ENCODE assay signal across 8 cellular contexts in the genomic region with DNA sequence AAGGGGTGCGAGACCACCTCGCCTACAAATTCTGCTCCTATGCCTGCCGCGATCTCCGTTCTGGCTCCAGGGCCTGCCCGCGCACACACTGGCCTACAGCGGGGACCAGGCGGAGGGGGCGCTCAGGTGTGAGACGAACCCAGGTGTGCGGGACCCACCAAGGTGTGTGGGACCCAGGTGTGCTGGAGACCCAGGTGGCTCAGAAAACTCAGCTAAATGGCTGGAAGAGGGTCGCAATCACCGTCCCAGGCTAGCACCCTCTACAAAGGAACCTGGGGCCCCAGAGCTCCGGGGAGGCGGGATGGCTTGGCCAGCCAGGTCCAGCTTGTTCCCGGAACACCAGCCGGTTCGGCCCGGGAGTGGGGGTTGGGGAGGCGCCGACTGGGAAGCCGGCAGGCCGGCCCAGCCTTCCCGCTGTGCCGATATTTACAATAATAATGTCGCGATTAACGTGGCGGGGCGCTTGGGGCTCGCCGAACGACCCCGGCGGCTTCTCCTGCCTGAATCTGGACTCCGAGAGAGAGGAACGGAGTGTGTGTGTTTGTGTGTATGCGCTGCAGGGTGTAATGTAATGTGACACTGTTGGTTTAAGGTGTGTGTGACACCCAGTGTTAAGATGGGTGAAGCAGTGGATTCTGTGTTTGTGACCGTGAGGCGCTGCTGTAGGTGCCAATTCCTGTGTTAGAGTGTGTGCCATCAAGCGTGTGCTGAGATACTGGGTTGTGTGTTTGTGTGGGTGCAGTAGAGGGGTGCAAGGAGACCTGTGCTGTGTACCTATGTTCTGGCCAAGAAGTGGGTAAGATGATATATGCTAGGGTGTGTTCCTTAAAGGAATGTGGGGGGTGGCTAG. TPM values are rescaled to one million over a fixed set of nuclear protein-coding genes. Genes with fewer than 3 reads are reported as not detected.
DNase-seq lines count a peak whose midpoint lies in the region; ATAC-seq, FAIRE-seq and TF ChIP-seq lines count a peak whose summit lies in the region.

No MANE protein-coding gene starts in this region.

- H3K18ac ChIP-seq in neuronal stem cell (ENCODE audit: low read length) = peak overlapping the region; percentile 98

- H3K9me3 Mint-ChIP-seq in Caco-2 (ENCODE audit: unreplicated experiment) = no peaks in the 10 kb centered on the region

- no peak for TF ChIP-seq POLR2A in endothelial cell of umbilical vein (IDR thresholded peaks at IDR 0.05; ENCODE audit: low read depth, low read length)

- POLR2A ChIA-PET in Caco-2 (lab: Charles Lee) = interaction anchor here (0.5 kb wide), 1 partner anchor 195 kb away, joined by 6 read pairs; no protein-coding TSS in a partner anchor
- POLR2A ChIA-PET in endothelial cell of umbilical vein (lab: Charles Lee) = no interaction called here

- H3K9ac ChIP-seq in endothelial cell of umbilical vein (replicated peaks; ENCODE audit: extremely low read depth, insufficient read depth, low read length) = peak overlapping the region; percentile 68
- peak overlapping the region; percentile 92 for H3K9ac ChIP-seq in neuronal stem cell (ENCODE audit: low read depth, low read length, poor library complexity)

- H2BK12ac ChIP-seq in neuronal stem cell (ENCODE audit: low read length) = peak overlapping the region; percentile 80

- CTCF ChIA-PET in Caco-2 (lab: Charles Lee) (interaction anchor here (0.7 kb wide), 1 partner anchor 84 kb away, joined by 3 read pairs; no protein-coding TSS in a partner anchor), endothelial cell of umbilical vein (lab: Charles Lee) (interaction anchor here (0.7 to 8.4 kb wide), 5 partner anchors 18 to 182 kb away, joined by 3 to 233 read pairs (median 165); partner anchors contain the start of gene PCDH12)

- H3K4me1 Mint-ChIP-seq in Caco-2 (ENCODE audit: low read depth, unreplicated experiment) = peaks cover 39% of the 10 kb centered on the region

- ATAC-seq in HG02973 (IDR thresholded peaks at IDR 0.05; ENCODE audit: unreplicated experiment) (no peak), GM19463 (IDR thresholded peaks at IDR 0.05; ENCODE audit: unreplicated experiment) (no peak)

- peak overlapping the region; percentile 71 for H3K4me2 ChIP-seq in endothelial cell of umbilical vein (ENCODE audit: insufficient read depth, low read length)
- H3K4me2 ChIP-seq in neuronal stem cell (ENCODE audit: insufficient read depth, low read length, poor library complexity, severe bottlenecking) = peak overlapping the region; percentile 99

- intact Hi-C loops in Caco-2 (cut with micrococcal nuclease; ENCODE audit: unreplicated experiment) (loop anchor here (1.0 kb wide), 1 partner anchor 123 kb away; no protein-coding TSS in a partner anchor), endothelial cell of umbilical vein (cut with micrococcal nuclease) (loop anchor here (5.0 kb wide), 1 partner anchor 40 kb away; no protein-coding TSS in a partner anchor)

- H3K4ac ChIP-seq in neuronal stem cell (ENCODE audit: low read length) = no peak overlapping the region

- H2BK120ac ChIP-seq in neuronal stem cell (ENCODE audit: low read depth, low read length) = peak overlapping the region; percentile 98

- FAIRE-seq in endothelial cell of umbilical vein (lab: Jason Lieb, UNC) = peak; percentile 53

- peaks cover 12% of the 10 kb centered on the region for H3K79me1 ChIP-seq in neuronal stem cell (ENCODE audit: low read depth, low read length)

- H3K4me3 ChIP-seq in Caco-2 (ENCODE audit: low read depth, low read length) = peak overlapping the region; percentile 60
- peak overlapping the region; percentile 32 to 65 (median 59) for H3K4me3 ChIP-seq in endothelial cell of umbilical vein (replicated peaks in 1 of 3; ENCODE audit: insufficient read depth in 1 of 3, low read depth in 1 of 3, low read length in 3 of 3)
- peak overlapping the region; percentile 69 to 89 for H3K4me3 ChIP-seq in neuronal stem cell (ENCODE audit: low read length in 2 of 2)

- H3K14ac ChIP-seq in neuronal stem cell (ENCODE audit: low read length) = peak overlapping the region; percentile 78

- peak overlapping the region; percentile 98 for H2AK5ac ChIP-seq in neuronal stem cell (ENCODE audit: low read depth, low read length)

- peak overlapping the region; percentile 97 for H2BK15ac ChIP-seq in neuronal stem cell (ENCODE audit: low read length)

- H3K27ac Mint-ChIP-seq in Caco-2 (ENCODE audit: unreplicated experiment) = no peak overlapping the region

- H3K4me1 ChIP-seq in Caco-2 (peaks cover 37% of the 10 kb centered on the region), endothelial cell of umbilical vein (ENCODE audit: control insufficient read depth, extremely low read depth, insufficient read depth, low read length) (peaks cover 29% of the 10 kb centered on the region), neuronal stem cell (ENCODE audit: control insufficient read depth in 2 of 2, insufficient read depth in 1 of 2, low read depth in 1 of 2, low read length in 2 of 2) (peaks cover 45% of the 10 kb centered on the region in 2 donors)

- H4K91ac ChIP-seq in neuronal stem cell (ENCODE audit: low read depth, low read length, poor library complexity) = peak overlapping the region; percentile 64

- H2AFZ ChIP-seq in endothelial cell of umbilical vein (ENCODE audit: low read depth, low read length) (no peak overlapping the region), neuronal stem cell (ENCODE audit: low read length) (peak overlapping the region; percentile 79)

- H3K9me3 ChIP-seq in Caco-2 = no peaks in the 10 kb centered on the region
- H3K9me3 ChIP-seq in endothelial cell of umbilical vein (replicated peaks; ENCODE audit: control insufficient read depth, insufficient read depth, low read length) = no peaks in the 10 kb centered on the region
- no peaks in the 10 kb centered on the region for H3K9me3 ChIP-seq in neuronal stem cell (replicated peaks in 1 of 2; ENCODE audit: control insufficient read depth in 2 of 2, insufficient read depth in 1 of 2, low read depth in 1 of 2, low read length in 2 of 2)

- H4K20me1 ChIP-seq in endothelial cell of umbilical vein (replicated peaks; ENCODE audit: control insufficient read depth, extremely low read depth, insufficient read depth, low read length) = no peaks in the 10 kb centered on the region

- no peaks in the 10 kb centered on the region for H3K9me1 ChIP-seq in endothelial cell of umbilical vein (replicated peaks; ENCODE audit: control insufficient read depth, extremely low read depth, insufficient read depth, low read length)

- BruUV-seq in Caco-2 (replicated peaks; lab: Mats Ljungman, UMichigan) (no TSS peak), endothelial cell of umbilical vein (replicated peaks; lab: Mats Ljungman, UMichigan) (TSS peak; percentile 67)

- peak in 1 of 2 experiments; percentile 26 for DNase-seq in Caco-2
- peak; percentile 61 for DNase-seq in NCI-H69 (lab: John Stamatoyannopoulos, UW)
- DNase-seq in endothelial cell of umbilical vein (ENCODE audit: low read depth, low spot score) = peak; percentile 59
- DNase-seq in neuronal stem cell (ENCODE audit: low spot score) = no peak
- no peak for DNase-seq in NCI-H446 (lab: John Stamatoyannopoulos, UW)
- no peak for DNase-seq in globus pallidus (ENCODE audit: low spot score)

- no peaks in the 10 kb centered on the region; the same call in 1 of the 2 replicates for H3K36me3 ChIP-seq in Caco-2 (ENCODE audit: control insufficient read depth, insufficient read depth, low read length)
- H3K36me3 ChIP-seq in endothelial cell of umbilical vein (ENCODE audit: control insufficient read depth in 2 of 2, extremely low read depth in 1 of 2, insufficient read depth in 2 of 2, low read length in 2 of 2) = no peaks in the 10 kb centered on the region
- H3K36me3 ChIP-seq in neuronal stem cell (replicated peaks in 1 of 2; ENCODE audit: control insufficient read depth in 2 of 2, insufficient read depth in 2 of 2, low read length in 2 of 2) = no peaks in the 10 kb centered on the region

- peaks cover 16% of the 10 kb centered on the region for H3K27me3 Mint-ChIP-seq in Caco-2 (ENCODE audit: insufficient read depth, unreplicated experiment)

- TF ChIP-seq CTCF in Caco-2 (IDR thresholded peaks at IDR 0.05; ENCODE audit: insufficient read depth in 1 of 2, low read depth in 1 of 2, low read length in 1 of 2, severe bottlenecking in 1 of 2, unreplicated experiment in 1 of 2) (no peak), endothelial cell of umbilical vein (IDR thresholded peaks at IDR 0.05; ENCODE audit: extremely low read depth in 1 of 2, insufficient read depth in 1 of 2, low read depth in 1 of 2, low read length in 2 of 2) (no peak)

- H3K23ac ChIP-seq in neuronal stem cell (ENCODE audit: low read depth, low read length, poor library complexity) = peak overlapping the region; percentile 86

- no peak overlapping the region for H4K8ac ChIP-seq in neuronal stem cell (ENCODE audit: low read depth, low read length)

- peak overlapping the region; percentile 72 for H2BK5ac ChIP-seq in neuronal stem cell (ENCODE audit: low read length)

- H3K27me3 ChIP-seq in Caco-2 (replicated peaks; ENCODE audit: control insufficient read depth, insufficient read depth, low read length) (peaks cover 5% of the 10 kb centered on the region), endothelial cell of umbilical vein (ENCODE audit: control insufficient read depth in 2 of 2, insufficient read depth in 2 of 2, low read length in 2 of 2) (peaks cover 12 to 13% of the 10 kb centered on the region in 2 experiments), neuronal stem cell (ENCODE audit: control insufficient read depth in 3 of 3, insufficient read depth in 3 of 3, low read depth in 1 of 3, low read length in 3 of 3) (peaks cover 0 to 9% (median 0%) of the 10 kb centered on the region in 3 experiments)

- H3K27ac ChIP-seq in endothelial cell of umbilical vein (ENCODE audit: insufficient read depth, low read depth, low read length) = peak overlapping the region; percentile 4
- H3K27ac ChIP-seq in neuronal stem cell (replicated peaks; ENCODE audit: low read length) = no peak overlapping the region

- dilution Hi-C loops in endothelial cell of umbilical vein (cut with MboI; ENCODE audit: extremely low pct_ligation_motif_present, low sequenced_read_pairs) = loop anchor here (25.0 kb wide), 1 partner anchor 140 kb away; no protein-coding TSS in a partner anchor

- H3K79me2 ChIP-seq in endothelial cell of umbilical vein (ENCODE audit: control insufficient read depth, insufficient read depth, low read length) = peaks cover 56% of the 10 kb centered on the region

- peaks cover 7% of the 10 kb centered on the region for H3K36me3 Mint-ChIP-seq in Caco-2 (ENCODE audit: insufficient read depth, unreplicated experiment)

- H3K4me3 Mint-ChIP-seq in Caco-2 (ENCODE audit: unreplicated experiment) = peak overlapping the region; percentile 75

- no CpG with 5 or more reads among the region's 42 CpGs for WGBS in neuronal stem cell (ENCODE audit: extremely low coverage in 2 of 2, insufficient read length in 2 of 2, insufficient replicate concordance in 1 of 2), 2 donors

RNA-seq across cellular contexts. Expression of gene PCDH1, which starts 1.4 kb away (rescaled TPM):
- total RNA-seq in Caco-2 (2022) = 1.5 and 1.8 TPM in 2 replicates
- 136 and 170 TPM in 2 replicates for total RNA-seq in endothelial cell of umbilical vein
- 113 and 124 TPM in 2 replicates for polyA plus RNA-seq in endothelial cell of umbilical vein
- polyA plus RNA-seq in endothelial cell of umbilical vein (2011; cell fraction: cytosol; rRNA removed) = 87.1 and 88.0 TPM in 2 replicates
- 70.9 and 75.9 TPM in 2 replicates for polyA plus RNA-seq in endothelial cell of umbilical vein (2011; cell fraction: nucleus; rRNA removed)
- 80.3 and 97.2 TPM in 2 replicates for polyA plus RNA-seq in endothelial cell of umbilical vein (2012)
- 304 and 328 TPM in 2 replicates for polyA minus RNA-seq in endothelial cell of umbilical vein
- 8.7 TPM for polyA minus RNA-seq in endothelial cell of umbilical vein (2011; cell fraction: cytosol; rRNA and poly(A)+ RNA removed)
- 59.9 and 63.2 TPM in 2 replicates for polyA minus RNA-seq in endothelial cell of umbilical vein (2011; cell fraction: nucleus; rRNA and poly(A)+ RNA removed)
- polyA plus RNA-seq in neuronal stem cell (2013, experiment 1 of 2) = 7.6 TPM
- polyA plus RNA-seq in neuronal stem cell (2013, experiment 2 of 2) = 7.7 TPM

RNA-seq across cellular contexts. Expression of gene DELE1, which starts 46.8 kb away (rescaled TPM):
- total RNA-seq in Caco-2 (2022) (67.6 and 78.6 TPM in 2 replicates), endothelial cell of umbilical vein (67.0 and 105 TPM in 2 replicates)
- polyA plus RNA-seq in endothelial cell of umbilical vein = 121 and 139 TPM in 2 replicates
- polyA plus RNA-seq in endothelial cell of umbilical vein (2011; cell fraction: cytosol; rRNA removed) = 80.8 and 91.2 TPM in 2 replicates
- polyA plus RNA-seq in endothelial cell of umbilical vein (2011; cell fraction: nucleus; rRNA removed) = 291 and 301 TPM in 2 replicates
- 60.1 and 60.8 TPM in 2 replicates for polyA plus RNA-seq in endothelial cell of umbilical vein (2012)
- 96.7 and 110 TPM in 2 replicates for polyA minus RNA-seq in endothelial cell of umbilical vein
- polyA minus RNA-seq in endothelial cell of umbilical vein (2011; cell fraction: cytosol; rRNA and poly(A)+ RNA removed) = 29.9 TPM
- 83.3 and 102 TPM in 2 replicates for polyA minus RNA-seq in endothelial cell of umbilical vein (2011; cell fraction: nucleus; rRNA and poly(A)+ RNA removed)
- polyA plus RNA-seq in neuronal stem cell (2013, experiment 1 of 2) = 40.3 TPM
- polyA plus RNA-seq in neuronal stem cell (2013, experiment 2 of 2) = 38.7 TPM

Comparison
In these comparisons a context has a peak if more than half of its experiments do, and no peak if none do; other contexts are left out.
1. DNase-seq: peak in NCI-H69 (single experiment) and endothelial cell of umbilical vein (single experiment); none in neuronal stem cell (single experiment), NCI-H446 (0 of 2) and globus pallidus (single experiment).
2. RNA of gene PCDH1, which starts 1.4 kb away (total RNA-seq): 136 to 170 TPM in endothelial cell of umbilical vein; 1.5 to 1.8 TPM in Caco-2; every median in the first group is over 10 times any median in the second.
3. Peak in every context shown above with its lines, with median percentiles within 50 percentile points of each other: H3K4me3 ChIP-seq.